ENCODE assay signal across 14 cellular contexts in genomic region chr15:25134546-25134945, GRCh38.
DNase-seq lines count a peak whose midpoint lies in the region; ATAC-seq and TF ChIP-seq lines count a peak whose summit lies in the region.
"Had no signal": no experiment of that assay in that cellular context is flagged by ENCODE, and none has a peak within 500 bp of the region (broad histone marks: within the 10 kb centered on the region; RNA-seq: fewer than 3 reads in every experiment).

No MANE protein-coding gene starts in this region.

- DNase-seq in Karpas-422 (peak; percentile 46), cardiac fibroblast (ENCODE audit: low read depth in 2 of 2) (peak; percentile 10 to 48), iris pigment epithelial cell (ENCODE audit: low read depth) (peak; percentile 20), ascending aorta (ENCODE audit: low spot score in 2 of 2) (no peak), cerebellar nuclear complex (lab: John Stamatoyannopoulos, UW) (no peak), NCI-H187 treated with DMSO at 0.1 percent for 48 hours (lab: John Stamatoyannopoulos, UW) (no peak)
- DNase-seq: activated CD4-positive, alpha-beta T cell treated with anti-CD3 and anti-CD28 coated beads, Interleukin-2, amount 50 U/mL, for 4 hours; caudate nucleus; NCI-H1105; RPMI8226; stimulated activated CD8-positive, alpha-beta memory T cell treated with anti-CD3 and anti-CD28 coated beads, Interleukin-4, amount 100 ng/mL, for 48 hours; upper lobe of right lung had no signal

- no peak for ATAC-seq in HG02970 (IDR thresholded peaks at IDR 0.05; ENCODE audit: low FRiP score, unreplicated experiment)
- ATAC-seq: upper lobe of right lung had no signal

- H3K36me3 ChIP-seq in Karpas-422 (ENCODE audit: insufficient read depth, low read length) (no peaks in the 10 kb centered on the region), ascending aorta (peaks cover 0 to 11% of the 10 kb centered on the region in 2 donors)
- H3K36me3 ChIP-seq: upper lobe of right lung had no signal

- H3K79me2 ChIP-seq in Karpas-422 (ENCODE audit: low read length) = no peaks in the 10 kb centered on the region

- no peak overlapping the region for H2AFZ ChIP-seq in Karpas-422 (ENCODE audit: low read length)

- no peak overlapping the region for H3K4me2 ChIP-seq in Karpas-422 (ENCODE audit: low read depth, low read length, poor library complexity, severe bottlenecking)

- H3K27me3 ChIP-seq in Karpas-422 (ENCODE audit: low read length) = no peaks in the 10 kb centered on the region
- no peaks in the 10 kb centered on the region for H3K27me3 ChIP-seq in ascending aorta
- H3K27me3 ChIP-seq: upper lobe of right lung had no signal

- no peak overlapping the region for H3K9ac ChIP-seq in Karpas-422 (ENCODE audit: low read length)

- no peaks in the 10 kb centered on the region for H4K20me1 ChIP-seq in Karpas-422 (ENCODE audit: insufficient read depth, low read depth, low read length)

- H3K4me3 ChIP-seq in Karpas-422 (ENCODE audit: low read length) (no peak overlapping the region), cardiac fibroblast (replicated peaks in 1 of 2; ENCODE audit: low read depth in 2 of 2, low read length in 2 of 2) (no peak overlapping the region), ascending aorta (no peak overlapping the region)
- H3K4me3 ChIP-seq: upper lobe of right lung had no signal

- H3K4me1 ChIP-seq in Karpas-422 (ENCODE audit: low read length) = no peaks in the 10 kb centered on the region
- H3K4me1 ChIP-seq in ascending aorta = no peaks in the 10 kb centered on the region
- H3K4me1 ChIP-seq: upper lobe of right lung had no signal

- no peaks in the 10 kb centered on the region for H3K9me2 ChIP-seq in Karpas-422 (replicated peaks; ENCODE audit: insufficient read depth, low read length)

- H3K27ac ChIP-seq in 22Rv1 (no peak overlapping the region), Karpas-422 (ENCODE audit: low read length) (no peak overlapping the region), ascending aorta (no peak overlapping the region)
- H3K27ac ChIP-seq: upper lobe of right lung had no signal

- H3K9me3 ChIP-seq in Karpas-422 (ENCODE audit: low read length) (peaks cover 1% of the 10 kb centered on the region; the same call in 1 of the 2 replicates), ascending aorta (peaks cover 10 to 26% of the 10 kb centered on the region in 2 donors)
- H3K9me3 ChIP-seq: upper lobe of right lung had no signal

- TF ChIP-seq CTCF in 22Rv1 (IDR thresholded peaks at IDR 0.05) = peak; percentile 22; the same call in 1 of the 2 replicates
- peak; percentile 22 for TF ChIP-seq CTCF in cardiac fibroblast (IDR thresholded peaks at IDR 0.05; ENCODE audit: low read depth, low read length)
- TF ChIP-seq CTCF in ascending aorta (IDR thresholded peaks at IDR 0.05) = no peak

- intact Hi-C loops in ascending aorta (cut with DNase I) = no loop called here

Comparison
In these comparisons a context has a peak if more than half of its experiments do, and no peak if none do; other contexts are left out.
1. CTCF ChIP-seq: peak in 22Rv1 (single experiment) and cardiac fibroblast (single experiment); none in ascending aorta (0 of 3).
2. DNase-seq: peak in Karpas-422 (single experiment), cardiac fibroblast (2 of 2) and iris pigment epithelial cell (single experiment); none in ascending aorta (0 of 2), cerebellar nuclear complex (0 of 2) and NCI-H187 treated with DMSO at 0.1 percent for 48 hours (single experiment).